Comparison of ENCODE assay signal across 14 cellular contexts in genomic region chr1:22815043-22815365, GRCh38.
DNase-seq lines count a peak whose midpoint lies in the region; TF ChIP-seq lines count a peak whose summit lies in the region.
"Had no signal": no experiment of that assay in that cellular context is flagged by ENCODE, and none has a peak within 500 bp of the region (broad histone marks: within the 10 kb centered on the region; RNA-seq: fewer than 3 reads in every experiment).

No MANE protein-coding gene starts in this region.

- H2AK5ac ChIP-seq in mesenchymal stem cell (ENCODE audit: low read length, severe bottlenecking), result no peak overlapping the region

- H3K23ac ChIP-seq in mesenchymal stem cell (ENCODE audit: low read length in 2 of 2), result no peak overlapping the region

- no peak overlapping the region for H3K4ac ChIP-seq in mesenchymal stem cell (ENCODE audit: low read depth in 1 of 2, low read length in 2 of 2)

- H3K14ac ChIP-seq in mesenchymal stem cell (ENCODE audit: low read length in 2 of 2), result no peak overlapping the region

- no peak overlapping the region for H2BK12ac ChIP-seq in mesenchymal stem cell (ENCODE audit: low read length in 2 of 2)

- no peak overlapping the region for H3K18ac ChIP-seq in mesenchymal stem cell (ENCODE audit: low read depth in 1 of 2, low read length in 2 of 2)

- H3K4me1 ChIP-seq in ascending aorta (peaks cover 0 to 11% of the 10 kb centered on the region in 2 donors), mesenchymal stem cell (ENCODE audit: control insufficient read depth, insufficient read depth, low read depth, low read length) (peaks cover 12% of the 10 kb centered on the region), subcutaneous abdominal adipose tissue (ENCODE audit: control insufficient read depth in 5 of 5, insufficient read depth in 5 of 5, low read length in 5 of 5) (peaks cover 4 to 28% (median 27%) of the 10 kb centered on the region in 5 donors), vagina (peaks cover 24% of the 10 kb centered on the region)
- H3K4me1 ChIP-seq: SJSA1 had no signal

- H3K4me2 ChIP-seq in mesenchymal stem cell (ENCODE audit: low read length, poor library complexity, severe bottlenecking), result no peak overlapping the region

- WGBS in mesenchymal stem cell, result 94% methylated on average over 3 of the region's 5 CpGs

- peaks cover 60% of the 10 kb centered on the region for H3K79me1 ChIP-seq in mesenchymal stem cell (replicated peaks; ENCODE audit: low read length, poor library complexity, severe bottlenecking)

- no peak for TF ChIP-seq CTCF in ascending aorta (IDR thresholded peaks at IDR 0.05)
- TF ChIP-seq CTCF in vagina (IDR thresholded peaks at IDR 0.05), result no peak

- TF ChIP-seq POLR2A in vagina (IDR thresholded peaks at IDR 0.05), result no peak

- H3K36me3 ChIP-seq in ascending aorta (no peaks in the 10 kb centered on the region), mesenchymal stem cell (ENCODE audit: control insufficient read depth in 1 of 2, insufficient read depth in 2 of 2, low read depth in 1 of 2, low read length in 2 of 2) (peaks cover 0 to 55% of the 10 kb centered on the region in 2 experiments), subcutaneous abdominal adipose tissue (ENCODE audit: control insufficient read depth in 5 of 5, insufficient read depth in 5 of 5, low read length in 5 of 5) (no peaks in the 10 kb centered on the region), vagina (no peaks in the 10 kb centered on the region)
- H3K36me3 ChIP-seq: SJSA1 had no signal

- no peak for DNase-seq in ascending aorta (ENCODE audit: low spot score in 2 of 2)
- no peak for DNase-seq in mesenchymal stem cell
- no peak for DNase-seq in vagina (ENCODE audit: extremely low spot score in 2 of 2)
- DNase-seq in activated CD4-positive, CD25-positive, alpha-beta regulatory T cell (lab: John Stamatoyannopoulos, UW), result no peak
- DNase-seq in NOMO-1 (lab: John Stamatoyannopoulos, UW; ENCODE audit: unreplicated experiment in 2 of 2), result no peak
- no peak for DNase-seq in NCI-H146 (lab: John Stamatoyannopoulos, UW)
- DNase-seq: CD8-positive, alpha-beta memory T cell; DND-41; H7; IMR-90; NCI-H1930 had no signal

- no peak overlapping the region for H2BK120ac ChIP-seq in mesenchymal stem cell (ENCODE audit: low read depth, low read length)

- H4K8ac ChIP-seq in mesenchymal stem cell (ENCODE audit: low read length), result no peak overlapping the region

- H3K27me3 ChIP-seq in ascending aorta (no peaks in the 10 kb centered on the region), mesenchymal stem cell (ENCODE audit: control insufficient read depth in 1 of 2, insufficient read depth in 1 of 2, low read length in 2 of 2) (peaks cover 0 to 8% of the 10 kb centered on the region in 2 experiments), subcutaneous abdominal adipose tissue (ENCODE audit: control insufficient read depth in 5 of 5, insufficient read depth in 4 of 5, low read length in 5 of 5) (no peaks in the 10 kb centered on the region), vagina (no peaks in the 10 kb centered on the region)
- H3K27me3 ChIP-seq: SJSA1 had no signal

- H3K9me3 ChIP-seq in ascending aorta, result no peaks in the 10 kb centered on the region
- no peaks in the 10 kb centered on the region for H3K9me3 ChIP-seq in mesenchymal stem cell (ENCODE audit: control insufficient read depth, low read length)
- H3K9me3 ChIP-seq in subcutaneous abdominal adipose tissue (ENCODE audit: control insufficient read depth in 5 of 5, low read length in 5 of 5), result no peaks in the 10 kb centered on the region
- H3K9me3 ChIP-seq in vagina, result no peaks in the 10 kb centered on the region
- H3K9me3 ChIP-seq: SJSA1 had no signal

- H3K27ac ChIP-seq in ascending aorta (peak overlapping the region; percentile 41 to 42), mesenchymal stem cell (ENCODE audit: low read length, poor library complexity, severe bottlenecking) (no peak overlapping the region), subcutaneous abdominal adipose tissue (ENCODE audit: low read depth, low read length) (peak overlapping the region; percentile 30), vagina (peak overlapping the region; percentile 54)
- H3K27ac ChIP-seq: HL-60, SJSA1 had no signal

- no peak overlapping the region for H3K9ac ChIP-seq in mesenchymal stem cell (ENCODE audit: low read length)
- peak overlapping the region in 1 of 5 donors; percentile 31 for H3K9ac ChIP-seq in subcutaneous abdominal adipose tissue (ENCODE audit: low read length in 5 of 5)

- intact Hi-C loops in ascending aorta (cut with DNase I), result no loop called here
- intact Hi-C loops in vagina (cut with DNase I), result no loop called here

- H4K91ac ChIP-seq in mesenchymal stem cell (ENCODE audit: low read length), result peak overlapping the region; percentile 22

- no peak overlapping the region for H2AFZ ChIP-seq in mesenchymal stem cell (ENCODE audit: low read depth, low read length)

- H2BK5ac ChIP-seq in mesenchymal stem cell (ENCODE audit: low read depth, low read length, poor library complexity, severe bottlenecking), result no peak overlapping the region

- H3K4me3 ChIP-seq in ascending aorta (no peak overlapping the region), mesenchymal stem cell (ENCODE audit: insufficient read depth in 1 of 2, low read depth in 1 of 2, low read length in 2 of 2) (no peak overlapping the region), subcutaneous abdominal adipose tissue (ENCODE audit: low read depth in 1 of 5, low read length in 5 of 5) (no peak overlapping the region), vagina (no peak overlapping the region)
- H3K4me3 ChIP-seq: SJSA1 had no signal

- no peak overlapping the region for H2BK15ac ChIP-seq in mesenchymal stem cell (ENCODE audit: low read depth, poor library complexity, severe bottlenecking)
